Comparison of ENCODE assay signal across 9 cellular contexts in the genomic region with DNA sequence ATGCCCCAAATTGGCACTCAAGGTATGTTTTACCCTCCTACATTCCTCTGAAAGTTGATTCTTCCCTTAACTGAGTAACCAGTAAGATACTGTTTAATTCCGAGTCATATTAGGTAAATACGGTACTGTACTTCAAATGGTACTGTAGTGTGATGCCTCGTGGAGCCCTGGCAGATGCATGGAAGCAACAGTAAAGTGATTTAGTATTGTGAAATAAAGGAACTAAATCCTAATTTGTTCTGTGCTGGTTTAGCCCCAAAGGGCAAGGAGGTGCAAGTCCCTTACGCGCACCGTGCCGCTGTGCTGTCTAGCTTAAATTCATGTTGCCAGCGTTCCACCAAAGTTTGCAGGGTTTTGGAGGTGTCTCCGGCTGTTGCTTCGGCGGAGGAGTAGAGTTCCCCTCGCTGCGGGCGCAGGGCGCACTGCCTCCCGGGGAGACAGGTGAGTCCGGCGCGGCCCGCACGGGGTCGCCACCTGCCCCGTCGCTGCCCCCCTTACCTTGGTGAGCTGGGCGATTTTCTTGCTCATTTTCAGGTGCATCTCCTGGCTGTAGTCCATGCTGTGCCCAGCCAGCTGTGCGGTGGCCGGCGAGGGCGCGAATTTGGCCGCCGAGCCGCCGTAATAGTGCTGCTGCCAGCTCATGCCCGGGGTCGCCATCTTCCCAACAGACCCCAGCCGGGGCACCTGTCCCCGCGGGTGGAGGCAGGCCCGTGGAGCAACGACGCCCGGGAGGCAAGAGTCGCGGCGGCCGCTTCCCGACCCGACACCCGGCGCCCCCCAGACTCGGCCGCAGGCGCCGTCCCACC. TPM values are rescaled to one million over a fixed set of nuclear protein-coding genes. Genes with fewer than 3 reads are reported as not detected.
A peak's percentile ranks its signal among the peaks of the same experiment; 100 is the strongest.
DNase-seq lines count a peak whose midpoint lies in the region; ATAC-seq, FAIRE-seq and TF ChIP-seq lines count a peak whose summit lies in the region.
"Had no signal": no experiment of that assay in that cellular context is flagged by ENCODE, and none has a peak within 500 bp of the region (broad histone marks: within the 10 kb centered on the region; RNA-seq: fewer than 3 reads in every experiment).

No MANE protein-coding gene starts in this region.

- H3K9me3 ChIP-seq in KOPT-K1 (ENCODE audit: insufficient read depth, low read length, poor library complexity, severe bottlenecking), result peaks cover 13% of the 10 kb centered on the region

- no peak for FAIRE-seq in bronchial epithelial cell (lab: Jason Lieb, UNC)
- FAIRE-seq: TTC549 had no signal

- TF ChIP-seq CTCF in VCaP (conservative IDR thresholded peaks at IDR 0.05), result 0 out of 2 replicates have a peak, but pooled peaks have one; percentile 34
- no peak for TF ChIP-seq CTCF in bronchial epithelial cell (IDR thresholded peaks at IDR 0.05; ENCODE audit: insufficient read depth, low read length, severe bottlenecking)
- TF ChIP-seq CTCF in kidney epithelial cell (IDR thresholded peaks at IDR 0.05; ENCODE audit: insufficient read depth, low read length, poor library complexity, severe bottlenecking), result peak; percentile 27

- DNase-seq in DMS 273 treated with DMSO at 0.1 percent for 48 hours (lab: John Stamatoyannopoulos, UW) (peak; percentile 50), bronchial epithelial cell (ENCODE audit: low read depth) (peak; percentile 58), kidney epithelial cell (ENCODE audit: low read depth) (no peak), NCI-H187 treated with DMSO at 0.1 percent for 48 hours (lab: John Stamatoyannopoulos, UW) (no peak)
- DNase-seq in stimulated activated CD4-positive, alpha-beta T cell treated with anti-CD3 and anti-CD28 coated beads, Interleukin-1b, Interleukin-23, amount 100 ng/mL, for 48 hours, result peak; percentile 55

- H3K27me3 ChIP-seq in bronchial epithelial cell (ENCODE audit: control insufficient read depth, insufficient read depth, low read length), result peaks cover 5% of the 10 kb centered on the region
- peaks cover 6% of the 10 kb centered on the region for H3K27me3 ChIP-seq in kidney epithelial cell (ENCODE audit: control insufficient read depth, insufficient read depth, low read length)

- H3K27ac ChIP-seq in KOPT-K1 (ENCODE audit: low read depth, low read length, poor library complexity, severe bottlenecking) (peak overlapping the region; percentile 42), VCaP (no peak overlapping the region; the same call in 1 of the 2 replicates)

- H3K4me3 ChIP-seq in bronchial epithelial cell (ENCODE audit: low read depth, low read length) (peak overlapping the region; percentile 43), kidney epithelial cell (ENCODE audit: low read depth, low read length) (peak overlapping the region; percentile 62)

- H3K36me3 ChIP-seq in KOPT-K1 (ENCODE audit: insufficient read depth, low read length) (no peaks in the 10 kb centered on the region), bronchial epithelial cell (ENCODE audit: control insufficient read depth, insufficient read depth, low read length) (no peaks in the 10 kb centered on the region), kidney epithelial cell (ENCODE audit: control insufficient read depth, insufficient read depth, low read length) (no peaks in the 10 kb centered on the region)

- peak; percentile 43 for ATAC-seq in GM21529 (IDR thresholded peaks at IDR 0.05; ENCODE audit: unreplicated experiment)

RNA-seq across cellular contexts. Expression of a gene that starts 0.6 kb away (rescaled TPM):
- total RNA-seq in bronchial epithelial cell (under 0.01 and 0.26 TPM in 2 replicates), kidney epithelial cell (2.0 and 4.0 TPM in 2 replicates)

Comparison
In these comparisons a context has a peak if more than half of its experiments do, and no peak if none do; other contexts are left out.
1. DNase-seq: peak in DMS 273 treated with DMSO at 0.1 percent for 48 hours (single experiment), bronchial epithelial cell (single experiment) and stimulated activated CD4-positive, alpha-beta T cell treated with anti-CD3 and anti-CD28 coated beads, Interleukin-1b, Interleukin-23, amount 100 ng/mL, for 48 hours (single experiment); none in kidney epithelial cell (single experiment) and NCI-H187 treated with DMSO at 0.1 percent for 48 hours (single experiment).